8 cellular contexts compared by ENCODE assay signal in the genomic region with DNA sequence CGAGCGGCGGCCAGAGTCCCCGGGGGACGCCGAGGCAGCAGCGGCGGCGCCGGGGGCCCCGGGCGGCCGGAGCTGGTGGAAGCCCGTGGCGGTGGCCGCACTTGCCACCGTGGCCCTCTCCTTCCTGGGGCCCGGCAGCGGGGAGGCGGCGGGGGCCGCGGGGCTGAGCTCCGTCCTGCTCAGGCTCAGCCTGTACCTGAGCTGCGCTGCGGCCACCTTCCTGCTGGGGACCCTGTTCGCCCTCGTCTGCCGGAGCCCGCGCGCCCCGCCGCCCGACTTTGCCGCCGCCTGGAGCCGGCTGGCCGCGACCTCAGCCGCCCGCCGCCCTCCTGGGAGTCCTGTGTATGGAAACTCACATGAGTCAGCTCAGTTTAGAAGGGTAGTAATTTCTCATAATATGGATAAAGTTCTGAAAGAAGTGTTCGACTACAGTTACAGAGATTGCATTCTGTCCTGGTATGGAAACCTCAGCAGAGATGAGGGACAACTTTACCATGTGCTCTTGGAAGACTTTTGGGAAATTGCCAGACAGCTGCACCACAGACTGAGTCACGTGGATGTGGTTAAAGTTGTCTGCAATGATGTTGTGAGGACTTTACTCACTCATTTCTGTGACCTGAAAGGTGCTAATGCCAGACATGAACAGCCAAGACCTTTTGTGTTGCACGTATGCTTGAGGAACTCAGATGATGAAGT.
DNase-seq lines count a peak whose midpoint lies in the region; ATAC-seq lines count a peak whose summit lies in the region.

No MANE protein-coding gene starts in this region.

- DNase-seq in AG08396 (ENCODE audit: low spot score) (peak; percentile 36), left lobe of liver (ENCODE audit: low spot score) (peak; percentile 50)
- DNase-seq in NK-92 treated with Interleukin-12 subunit alpha and Interleukin-12 subunit beta, amount 100 ng/mL, for 24 hours (lab: John Stamatoyannopoulos, UW) = peak; percentile 77
- DNase-seq in activated CD8-positive, alpha-beta memory T cell treated with anti-CD3 and anti-CD28 coated beads, Interleukin-2, amount 50 U/mL, for 4 hours = peak; percentile 60
- DNase-seq in effector CD4-positive, alpha-beta T cell = peak; percentile 10
- peak; percentile 23 to 32 for DNase-seq in stimulated activated CD4-positive, alpha-beta T cell treated with anti-CD3 and anti-CD28 coated beads, Interleukin-15, amount 100 ng/mL, for 48 hours (ENCODE audit: low read depth in 2 of 2)

- ATAC-seq in GM19351 (IDR thresholded peaks at IDR 0.05; ENCODE audit: unreplicated experiment) (peak; percentile 61), HG03135 (IDR thresholded peaks at IDR 0.05; ENCODE audit: unreplicated experiment) (peak; percentile 66), left lobe of liver (peak; percentile 75)

Comparison
In these comparisons a context has a peak if more than half of its experiments do, and no peak if none do; other contexts are left out.
1. Peak in every context shown above with its lines: DNase-seq and ATAC-seq.
2. DNase-seq: peak in every context shown above with its lines; median percentile 77 in NK-92 treated with Interleukin-12 subunit alpha and Interleukin-12 subunit beta, amount 100 ng/mL, for 24 hours; 60 in activated CD8-positive, alpha-beta memory T cell treated with anti-CD3 and anti-CD28 coated beads, Interleukin-2, amount 50 U/mL, for 4 hours; 50 in left lobe of liver; 36 in AG08396; 28 in stimulated activated CD4-positive, alpha-beta T cell treated with anti-CD3 and anti-CD28 coated beads, Interleukin-15, amount 100 ng/mL, for 48 hours; 10 in effector CD4-positive, alpha-beta T cell.